ENCODE assay signal across 2 cellular contexts in genomic region chr11:64874308-64874707, GRCh38.
TF ChIP-seq lines count a peak whose summit lies in the region.

No MANE protein-coding gene starts in this region.

TF ChIP-seq in liver, 16 proteins besides CTCF, POLR2A, EP300 and RAD21:
- TF ChIP-seq HNF4G (IDR thresholded peaks at IDR 0.05) (no peak), ZBTB33 (IDR thresholded peaks at IDR 0.05) (no peak), JUND (IDR thresholded peaks at IDR 0.05) (no peak)

TF ChIP-seq in HepG2, 621 proteins besides CTCF, POLR2A, EP300 and RAD21:
- TF ChIP-seq HCFC1 (IDR thresholded peaks at IDR 0.05; ENCODE audit: low read depth, low read length): no peak
- TF ChIP-seq RCOR2 (CRISPR knock-in tag; IDR thresholded peaks at IDR 0.05): no peak
- no peak for TF ChIP-seq MXD4 (CRISPR knock-in tag; IDR thresholded peaks at IDR 0.05)
- no peak for TF ChIP-seq CBFB (CRISPR knock-in tag; IDR thresholded peaks at IDR 0.05)
- no peak for TF ChIP-seq ZNF788 (CRISPR knock-in tag; IDR thresholded peaks at IDR 0.05; ENCODE audit: borderline replicate concordance)
